Comparison of ENCODE assay signal across 9 cellular contexts in the genomic region with DNA sequence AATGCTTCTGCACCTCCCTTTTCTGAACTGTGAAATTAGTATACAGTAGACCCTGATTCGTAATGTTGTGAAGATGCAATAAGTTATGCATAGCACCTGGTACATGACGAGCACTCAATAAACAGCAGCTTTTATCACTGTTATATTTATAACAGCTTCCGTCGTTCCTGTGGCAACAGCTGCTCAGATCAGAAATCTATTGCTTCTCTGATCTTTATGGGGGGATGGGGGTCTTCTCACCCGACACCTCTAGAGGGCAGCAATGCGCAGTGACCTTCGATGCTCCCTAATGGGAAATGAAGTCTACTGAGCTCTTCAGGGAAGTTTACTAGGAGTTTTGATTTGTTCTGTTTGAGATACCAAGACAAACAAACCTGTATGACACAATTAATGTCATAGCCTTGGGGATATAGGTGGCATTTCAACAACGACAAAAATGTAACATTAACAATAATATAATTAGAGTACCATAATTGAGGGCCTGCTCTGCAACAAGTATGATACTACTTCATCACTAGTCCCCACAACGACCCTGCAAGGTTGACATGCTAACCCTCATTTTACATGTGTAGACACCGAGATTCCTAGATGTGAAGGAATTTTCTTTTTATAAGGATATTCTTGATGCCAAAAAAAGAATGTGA.
DNase-seq lines count a peak whose midpoint lies in the region; ATAC-seq and TF ChIP-seq lines count a peak whose summit lies in the region.
"Had no signal": no experiment of that assay in that cellular context is flagged by ENCODE, and none has a peak within 500 bp of the region (broad histone marks: within the 10 kb centered on the region; RNA-seq: fewer than 3 reads in every experiment).

No MANE protein-coding gene starts in this region.

- DNase-seq in BE2C (peak; percentile 65), M059J (ENCODE audit: low read depth) (peak; percentile 35), choroid plexus epithelial cell (ENCODE audit: low read depth) (peak; percentile 4), mesothelial cell of epicardium (ENCODE audit: low spot score in 2 of 2, unreplicated experiment in 2 of 2) (peak in 1 of 2 experiments; percentile 57), HPDE6-E6E7 (ENCODE audit: extremely low spot score) (no peak)
- peak; percentile 57 to 58 for DNase-seq in activated CD4-positive, alpha-beta T cell treated with anti-CD3 and anti-CD28 coated beads for 24 hours (ENCODE audit: low read depth in 2 of 2)
- DNase-seq in stimulated activated effector memory CD8-positive, alpha-beta T cell treated with anti-CD3 and anti-CD28 coated beads, Interleukin-12 subunit alpha, Interleukin-12 subunit beta, amount 100 ng/mL, for 72 hours (ENCODE audit: low spot score in 2 of 2): peak; percentile 52 to 79

- H3K4me3 Mint-ChIP-seq in mesothelial cell of epicardium: no peak overlapping the region
- H3K4me3 Mint-ChIP-seq in stimulated activated effector memory CD8-positive, alpha-beta T cell treated with anti-CD3 and anti-CD28 coated beads, Interleukin-12 subunit alpha, Interleukin-12 subunit beta, amount 100 ng/mL, for 72 hours: no peak overlapping the region

- peaks cover 75% of the 10 kb centered on the region for H3K27me3 Mint-ChIP-seq in mesothelial cell of epicardium (ENCODE audit: low read depth)

- no peaks in the 10 kb centered on the region for H3K9me3 Mint-ChIP-seq in mesothelial cell of epicardium
- H3K9me3 Mint-ChIP-seq in stimulated activated effector memory CD8-positive, alpha-beta T cell treated with anti-CD3 and anti-CD28 coated beads, Interleukin-12 subunit alpha, Interleukin-12 subunit beta, amount 100 ng/mL, for 72 hours: no peaks in the 10 kb centered on the region

- no peak overlapping the region for H3K27ac Mint-ChIP-seq in mesothelial cell of epicardium
- peak overlapping the region; percentile 23 for H3K27ac Mint-ChIP-seq in stimulated activated effector memory CD8-positive, alpha-beta T cell treated with anti-CD3 and anti-CD28 coated beads, Interleukin-12 subunit alpha, Interleukin-12 subunit beta, amount 100 ng/mL, for 72 hours

- no peaks in the 10 kb centered on the region for H3K36me3 ChIP-seq in BE2C
- H3K36me3 ChIP-seq: tibial artery had no signal

- H3K4me3 ChIP-seq in BE2C (ENCODE audit: low read depth, low read length) (no peak overlapping the region), choroid plexus epithelial cell (ENCODE audit: low read depth, low read length) (no peak overlapping the region)
- H3K4me3 ChIP-seq: tibial artery had no signal

- peak; percentile 90 for TF ChIP-seq CTCF in BE2C (IDR thresholded peaks at IDR 0.05; ENCODE audit: low read depth, low read length)
- peak; percentile 36 for TF ChIP-seq CTCF in choroid plexus epithelial cell (conservative IDR thresholded peaks at IDR 0.05; ENCODE audit: low read depth, low read length)
- peak; percentile 34 for TF ChIP-seq CTCF in mesothelial cell of epicardium (IDR thresholded peaks at IDR 0.05; ENCODE audit: unreplicated experiment)

- no peaks in the 10 kb centered on the region for H3K4me1 Mint-ChIP-seq in mesothelial cell of epicardium
- H3K4me1 Mint-ChIP-seq in stimulated activated effector memory CD8-positive, alpha-beta T cell treated with anti-CD3 and anti-CD28 coated beads, Interleukin-12 subunit alpha, Interleukin-12 subunit beta, amount 100 ng/mL, for 72 hours: peaks cover 14% of the 10 kb centered on the region

- peak; percentile 61 for ATAC-seq in GM19043 (IDR thresholded peaks at IDR 0.05; ENCODE audit: low read depth, unreplicated experiment)
- ATAC-seq in stimulated activated effector memory CD8-positive, alpha-beta T cell treated with anti-CD3 and anti-CD28 coated beads, Interleukin-12 subunit alpha, Interleukin-12 subunit beta, amount 100 ng/mL, for 72 hours: peak; percentile 71

- no peaks in the 10 kb centered on the region for H3K9me3 ChIP-seq in BE2C
- H3K9me3 ChIP-seq: tibial artery had no signal

- peaks cover 31% of the 10 kb centered on the region; the same call in 1 of the 2 replicates for H3K27me3 ChIP-seq in BE2C
- H3K27me3 ChIP-seq: tibial artery had no signal

- no peaks in the 10 kb centered on the region for H3K36me3 Mint-ChIP-seq in mesothelial cell of epicardium
- H3K36me3 Mint-ChIP-seq in stimulated activated effector memory CD8-positive, alpha-beta T cell treated with anti-CD3 and anti-CD28 coated beads, Interleukin-12 subunit alpha, Interleukin-12 subunit beta, amount 100 ng/mL, for 72 hours: no peaks in the 10 kb centered on the region

- no peaks in the 10 kb centered on the region for H3K4me1 ChIP-seq in BE2C
- H3K4me1 ChIP-seq: tibial artery had no signal

Comparison
In these comparisons a context has a peak if more than half of its experiments do, and no peak if none do; other contexts are left out.
1. CTCF ChIP-seq: peak in every context shown above with its lines; median percentile 90 in BE2C; 36 in choroid plexus epithelial cell; 34 in mesothelial cell of epicardium.